In the genomic region with DNA sequence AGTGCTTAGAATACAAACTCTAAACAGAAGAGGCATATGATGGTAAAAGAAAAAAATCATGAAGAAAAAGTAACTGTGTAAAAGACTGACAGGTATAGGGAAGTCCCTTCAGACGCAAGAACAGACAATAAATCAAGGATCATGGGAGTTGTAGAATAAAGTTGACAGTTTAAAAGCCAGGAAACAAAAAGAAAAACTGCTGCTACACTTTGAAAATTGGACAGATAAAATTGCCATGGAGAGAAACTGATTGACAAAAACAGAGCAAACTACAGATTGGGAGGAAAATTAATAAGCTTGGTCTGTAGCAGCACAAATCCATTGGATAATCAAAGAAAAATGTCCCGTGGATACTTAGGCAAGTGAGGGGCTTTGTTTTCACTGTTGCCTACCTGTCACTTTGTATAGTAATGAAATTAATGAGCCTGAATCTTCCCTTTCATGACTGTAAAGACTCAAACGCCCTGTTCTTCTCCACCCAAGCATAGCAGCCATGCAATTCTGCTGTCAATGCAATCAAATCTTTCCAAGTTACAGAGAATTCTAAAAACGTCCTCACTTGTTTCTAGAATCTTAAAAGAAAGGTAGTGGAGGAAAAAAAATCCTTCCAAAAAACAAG, we compare ENCODE assay signal across 22 cellular contexts.
DNase-seq lines count a peak whose midpoint lies in the region; ATAC-seq and TF ChIP-seq lines count a peak whose summit lies in the region.
"Had no signal": no experiment of that assay in that cellular context is flagged by ENCODE, and none has a peak within 500 bp of the region (broad histone marks: within the 10 kb centered on the region; RNA-seq: fewer than 3 reads in every experiment).

No MANE protein-coding gene starts in this region.

- H3K36me3 Mint-ChIP-seq in brain (no peaks in the 10 kb centered on the region), nephron progenitor cell (ENCODE audit: low read depth) (no peaks in the 10 kb centered on the region)
- no peaks in the 10 kb centered on the region for H3K36me3 Mint-ChIP-seq in effector memory CD8-positive, alpha-beta T cell (ENCODE audit: insufficient read depth)
- H3K36me3 Mint-ChIP-seq: CD4-positive, alpha-beta memory T cell had no signal

- peak overlapping the region in 4 of 5 experiments; percentile 8 to 68 (median 33) for H3K27ac Mint-ChIP-seq in brain
- peak overlapping the region; percentile 62 for H3K27ac Mint-ChIP-seq in nephron progenitor cell
- H3K27ac Mint-ChIP-seq in effector memory CD8-positive, alpha-beta T cell: no peak overlapping the region
- H3K27ac Mint-ChIP-seq: CD4-positive, alpha-beta memory T cell had no signal

- H3K4me1 Mint-ChIP-seq in brain (peaks cover 30% of the 10 kb centered on the region), nephron progenitor cell (peaks cover 38% of the 10 kb centered on the region)
- no peaks in the 10 kb centered on the region for H3K4me1 Mint-ChIP-seq in effector memory CD8-positive, alpha-beta T cell (ENCODE audit: low read depth in 2 of 2)
- H3K4me1 Mint-ChIP-seq: CD4-positive, alpha-beta memory T cell had no signal

- H3K4me3 Mint-ChIP-seq in brain (peak overlapping the region in 2 of 5 experiments; percentile 6 to 22), nephron progenitor cell (no peak overlapping the region)
- H3K4me3 Mint-ChIP-seq in effector memory CD8-positive, alpha-beta T cell: no peak overlapping the region
- H3K4me3 Mint-ChIP-seq: CD4-positive, alpha-beta memory T cell had no signal

- DNase-seq in NCI-H526 (lab: John Stamatoyannopoulos, UW): peak; percentile 12 to 53
- no peak for DNase-seq in nephron progenitor cell
- peak; percentile 76 for DNase-seq in retina
- no peak for DNase-seq in NCI-H2227 treated with DMSO at 0.1 percent for 48 hours (lab: John Stamatoyannopoulos, UW)
- no peak for DNase-seq in NCI-H2196 (lab: John Stamatoyannopoulos, UW; ENCODE audit: unreplicated experiment)
- DNase-seq in effector memory CD8-positive, alpha-beta T cell: no peak
- DNase-seq: C1 segment of cervical spinal cord; CD4-positive, alpha-beta memory T cell; COR-L47; GOT3; HCEC 1CT; KBM-7; MV-4-11; NCI-H1105 treated with DMSO at 0.1 percent for 48 hours; NCI-H146; NCI-H2029 treated with DMSO at 0.1 percent for 48 hours; NCI-H2171; NCI-H524; Right ventricle myocardium superior; RPMI8226 had no signal

- TF ChIP-seq CTCF in brain (conservative IDR thresholded peaks at IDR 0.05): no peak
- no peak for TF ChIP-seq CTCF in nephron progenitor cell (IDR thresholded peaks at IDR 0.05)

- no peaks in the 10 kb centered on the region for H3K27me3 Mint-ChIP-seq in brain
- no peaks in the 10 kb centered on the region for H3K27me3 Mint-ChIP-seq in nephron progenitor cell (ENCODE audit: low read depth, poor library complexity)
- no peaks in the 10 kb centered on the region for H3K27me3 Mint-ChIP-seq in effector memory CD8-positive, alpha-beta T cell
- H3K27me3 Mint-ChIP-seq: CD4-positive, alpha-beta memory T cell had no signal

- ATAC-seq in effector memory CD8-positive, alpha-beta T cell (replicated peaks): no peak
- ATAC-seq: A549 had no signal

- H3K9me3 Mint-ChIP-seq in brain: no peaks in the 10 kb centered on the region
- H3K9me3 Mint-ChIP-seq in nephron progenitor cell: no peaks in the 10 kb centered on the region
- peaks cover under 1 to 3% of the 10 kb centered on the region in 2 donors for H3K9me3 Mint-ChIP-seq in effector memory CD8-positive, alpha-beta T cell

Comparison
In these comparisons a context has a peak if more than half of its experiments do, and no peak if none do; other contexts are left out.
1. DNase-seq: peak in NCI-H526 (2 of 2) and retina (single experiment); none in nephron progenitor cell (single experiment), NCI-H2227 treated with DMSO at 0.1 percent for 48 hours (single experiment), NCI-H2196 (single experiment) and effector memory CD8-positive, alpha-beta T cell (0 of 3).
2. H3K27ac Mint-ChIP-seq: peak in brain (4 of 5) and nephron progenitor cell (single experiment); none in effector memory CD8-positive, alpha-beta T cell (0 of 2).